Comparison of ENCODE assay signal across 18 cellular contexts in the genomic region with DNA sequence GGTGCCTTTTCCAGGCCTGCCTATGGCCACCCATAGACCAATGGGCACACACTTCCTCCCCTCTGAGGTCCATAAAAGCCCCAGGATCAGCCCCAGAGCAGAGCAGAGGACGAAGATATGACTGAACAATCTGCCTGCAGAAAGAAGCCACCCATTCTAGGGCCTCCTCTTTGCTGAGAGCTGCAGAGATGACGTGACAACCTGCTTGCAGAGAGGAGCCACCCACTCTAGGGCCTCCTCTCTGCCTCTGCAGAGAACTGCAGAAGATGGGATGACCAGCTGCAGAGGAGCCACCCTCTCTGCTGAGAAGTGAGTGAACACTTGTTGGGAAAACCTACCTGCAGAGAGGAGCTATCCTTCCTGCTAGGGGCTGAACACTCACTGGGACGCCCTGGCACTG.
"Had no signal": no experiment of that assay in that cellular context is flagged by ENCODE, and none has a peak within 500 bp of the region (broad histone marks: within the 10 kb centered on the region; RNA-seq: fewer than 3 reads in every experiment).

No MANE protein-coding gene starts in this region.

- H3K9ac ChIP-seq: KMS-11 had no signal

- H3K4me1 ChIP-seq: SJCRH30 had no signal

- H3K27ac ChIP-seq: KMS-11, SJCRH30 had no signal

- H3K27me3 ChIP-seq: SJCRH30 had no signal

- H3K4me3 ChIP-seq: SJCRH30 had no signal

- ATAC-seq: Right ventricle myocardium inferior, SK-N-SH treated with all-trans-retinoic acid at 6 μM for 48 hours had no signal

- H3K4me2 ChIP-seq: KMS-11 had no signal

- DNase-seq: IMR-90, Kasumi-1, MM.1S, NCI-H1092 treated with DMSO at 0.1 percent for 48 hours, NCI-H1436, NCI-H187, NCI-H2029, NCI-H2081 treated with DMSO at 0.1 percent for 48 hours, NCI-H226, NCI-H446, NCI-H510A, NCI-H69, NCI-H774, SHP77 treated with DMSO at 0.1 percent for 48 hours had no signal
